In the genomic region with DNA sequence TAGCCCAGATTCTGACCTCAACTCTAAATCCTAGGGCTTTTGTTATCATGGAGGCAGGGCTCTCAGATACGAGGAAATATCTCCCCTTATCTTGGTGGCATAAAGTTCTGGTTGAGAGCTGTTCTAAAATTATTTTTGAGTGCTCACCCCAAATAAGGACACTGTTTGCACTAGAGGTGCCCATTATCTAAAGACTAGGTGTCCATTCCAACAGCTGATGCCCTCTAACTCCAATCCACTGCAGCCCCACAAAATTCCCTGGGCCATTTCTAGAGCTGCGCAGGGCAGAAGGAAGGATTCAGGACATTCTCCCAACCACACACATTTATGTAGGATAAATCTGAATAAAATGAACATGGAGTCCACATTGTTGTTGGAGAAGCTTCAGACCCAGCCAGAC, we compare ENCODE assay signal across 26 cellular contexts.
"Had no signal": no experiment of that assay in that cellular context is flagged by ENCODE, and none has a peak within 500 bp of the region (broad histone marks: within the 10 kb centered on the region; RNA-seq: fewer than 3 reads in every experiment).

No MANE protein-coding gene starts in this region.

- H3K4me3 ChIP-seq: pancreas, prostate gland, right atrium auricular region, right lobe of liver, skin epidermis, smooth muscle cell, spleen, stomach, thoracic aorta, thyroid gland, tibial nerve, upper lobe of left lung, vagina had no signal

- H3K27ac ChIP-seq: neutrophil, pancreas, prostate gland, right lobe of liver, skin epidermis, spleen, stomach, thoracic aorta, thyroid gland, tibial nerve, upper lobe of left lung, vagina had no signal

- H3K4me2 ChIP-seq: smooth muscle cell had no signal

- ATAC-seq: naive thymus-derived CD8-positive, alpha-beta T cell; natural killer cell treated with Interleukin-12 subunit alpha and Interleukin-12 subunit beta and Interleukin-15 and Interleukin-18, amount 100 ng/mL, for 72 hours; pancreas; right lobe of liver; stimulated activated naive B cell treated with anti-CD40 and anti-IgM and Interleukin-4, amounts not matched to agents 10 μg/mL and 1 μg/mL and 100 μg/mL, for 72 hours had no signal

- H3K4me1 ChIP-seq: pancreas, prostate gland, right lobe of liver, spleen, stomach, tibial nerve, upper lobe of left lung, vagina had no signal

- H3K9me3 ChIP-seq: neutrophil, pancreas, prostate gland, right atrium auricular region, right lobe of liver, spleen, stomach, thoracic aorta, thyroid gland, tibial nerve, upper lobe of left lung, vagina had no signal

- DNase-seq: naive thymus-derived CD8-positive, alpha-beta T cell; nephron progenitor cell; nucleus accumbens; pancreas; right lobe of liver; spleen; stimulated activated CD4-positive, alpha-beta T cell treated with anti-CD3 and anti-CD28 coated beads, Interleukin-12 subunit alpha, Interleukin-12 subunit beta, amount 100 ng/mL, for 4 hours; stimulated activated CD4-positive, alpha-beta T cell treated with anti-CD3 and anti-CD28 coated beads, Interleukin-1b, Interleukin-23, amount 100 ng/mL, for 48 hours; stimulated activated CD4-positive, alpha-beta T cell treated with anti-CD3 and anti-CD28 coated beads, Interleukin-4, amount 100 ng/mL, for 1 hour; stimulated activated CD4-positive, alpha-beta T cell treated with anti-CD3 and anti-CD28 coated beads, Interleukin-4, amount 100 ng/mL, for 4 hours; stimulated activated CD8-positive, alpha-beta memory T cell treated with anti-CD3 and anti-CD28 coated beads, Interleukin-4, amount 100 ng/mL, for 48 hours; stimulated activated naive B cell treated with anti-CD40 and anti-IgM and Interleukin-4, amounts not matched to agents 10 μg/mL and 1 μg/mL and 100 μg/mL, for 72 hours; stimulated activated naive CD4-positive, alpha-beta T cell treated with Interleukin-2 at 50 U/mL for 16 hours; stomach; thyroid gland; trophoblast cell; upper lobe of left lung had no signal

- H3K36me3 ChIP-seq: neutrophil, pancreas, prostate gland, right atrium auricular region, right lobe of liver, spleen, stomach, thoracic aorta, thyroid gland, tibial nerve, upper lobe of left lung, vagina had no signal

- H3K27me3 ChIP-seq: neutrophil, pancreas, right atrium auricular region, right lobe of liver, thyroid gland, tibial nerve, upper lobe of left lung, vagina had no signal
